18 cellular contexts compared by ENCODE assay signal in genomic region chr1:93578433-93578830, GRCh38.
"Had no signal": no experiment of that assay in that cellular context is flagged by ENCODE, and none has a peak within 500 bp of the region (broad histone marks: within the 10 kb centered on the region; RNA-seq: fewer than 3 reads in every experiment).

No MANE protein-coding gene starts in this region.

- FAIRE-seq: colon, endometrium had no signal

- H3K4me3 ChIP-seq: esophagus squamous epithelium, upper lobe of left lung had no signal

- H3K9me3 ChIP-seq: esophagus squamous epithelium, upper lobe of left lung had no signal

- H3K27me3 ChIP-seq: esophagus squamous epithelium, upper lobe of left lung had no signal

- H3K9me3 Mint-ChIP-seq: activated T-helper 17 cell treated with anti-CD3 and anti-CD28 coated beads, Interleukin-2, amount 50 U/mL, for 72 hours; stimulated activated effector memory CD8-positive, alpha-beta T cell treated with anti-CD3 and anti-CD28 coated beads, Interleukin-12 subunit alpha, Interleukin-12 subunit beta, amount 100 ng/mL, for 72 hours had no signal

- H3K4me3 Mint-ChIP-seq: activated T-helper 17 cell treated with anti-CD3 and anti-CD28 coated beads, Interleukin-2, amount 50 U/mL, for 72 hours; stimulated activated effector memory CD8-positive, alpha-beta T cell treated with anti-CD3 and anti-CD28 coated beads, Interleukin-12 subunit alpha, Interleukin-12 subunit beta, amount 100 ng/mL, for 72 hours had no signal

- H3K27ac Mint-ChIP-seq: activated T-helper 17 cell treated with anti-CD3 and anti-CD28 coated beads, Interleukin-2, amount 50 U/mL, for 72 hours; stimulated activated effector memory CD8-positive, alpha-beta T cell treated with anti-CD3 and anti-CD28 coated beads, Interleukin-12 subunit alpha, Interleukin-12 subunit beta, amount 100 ng/mL, for 72 hours had no signal

- ATAC-seq: activated T-helper 17 cell treated with anti-CD3 and anti-CD28 coated beads, Interleukin-2, amount 50 U/mL, for 72 hours; stimulated activated effector memory CD8-positive, alpha-beta T cell treated with anti-CD3 and anti-CD28 coated beads, Interleukin-12 subunit alpha, Interleukin-12 subunit beta, amount 100 ng/mL, for 72 hours had no signal

- DNase-seq: activated CD4-positive, alpha-beta T cell treated with anti-CD3 and anti-CD28 coated beads, Interleukin-2, amount 50 U/mL, for 48 hours; activated CD4-positive, CD25-positive, alpha-beta regulatory T cell treated with anti-CD3 and anti-CD28 coated beads, Interleukin-2, amount 50 U/mL, for 72 hours; activated naive CD4-positive, alpha-beta T cell treated with Interleukin-2 at 50 U/mL for 16 hours; caudate nucleus; esophagus squamous epithelium; glutamatergic neuron; kidney glomerular epithelial cell; mesendoderm; stimulated activated CD4-positive, alpha-beta T cell treated with anti-CD3 and anti-CD28 coated beads, Interleukin-12 subunit alpha, Interleukin-12 subunit beta, amount 100 ng/mL, for 4 hours; stimulated activated CD4-positive, alpha-beta T cell treated with anti-CD3 and anti-CD28 coated beads, Interleukin-2, amount 100 ng/mL, for 24 hours; substantia nigra; T-helper 1 cell; T1000; upper lobe of left lung had no signal

- H3K27me3 Mint-ChIP-seq: activated T-helper 17 cell treated with anti-CD3 and anti-CD28 coated beads, Interleukin-2, amount 50 U/mL, for 72 hours had no signal

- H3K4me1 Mint-ChIP-seq: activated T-helper 17 cell treated with anti-CD3 and anti-CD28 coated beads, Interleukin-2, amount 50 U/mL, for 72 hours; stimulated activated effector memory CD8-positive, alpha-beta T cell treated with anti-CD3 and anti-CD28 coated beads, Interleukin-12 subunit alpha, Interleukin-12 subunit beta, amount 100 ng/mL, for 72 hours had no signal

- H3K36me3 Mint-ChIP-seq: stimulated activated effector memory CD8-positive, alpha-beta T cell treated with anti-CD3 and anti-CD28 coated beads, Interleukin-12 subunit alpha, Interleukin-12 subunit beta, amount 100 ng/mL, for 72 hours had no signal
